In the genomic region with DNA sequence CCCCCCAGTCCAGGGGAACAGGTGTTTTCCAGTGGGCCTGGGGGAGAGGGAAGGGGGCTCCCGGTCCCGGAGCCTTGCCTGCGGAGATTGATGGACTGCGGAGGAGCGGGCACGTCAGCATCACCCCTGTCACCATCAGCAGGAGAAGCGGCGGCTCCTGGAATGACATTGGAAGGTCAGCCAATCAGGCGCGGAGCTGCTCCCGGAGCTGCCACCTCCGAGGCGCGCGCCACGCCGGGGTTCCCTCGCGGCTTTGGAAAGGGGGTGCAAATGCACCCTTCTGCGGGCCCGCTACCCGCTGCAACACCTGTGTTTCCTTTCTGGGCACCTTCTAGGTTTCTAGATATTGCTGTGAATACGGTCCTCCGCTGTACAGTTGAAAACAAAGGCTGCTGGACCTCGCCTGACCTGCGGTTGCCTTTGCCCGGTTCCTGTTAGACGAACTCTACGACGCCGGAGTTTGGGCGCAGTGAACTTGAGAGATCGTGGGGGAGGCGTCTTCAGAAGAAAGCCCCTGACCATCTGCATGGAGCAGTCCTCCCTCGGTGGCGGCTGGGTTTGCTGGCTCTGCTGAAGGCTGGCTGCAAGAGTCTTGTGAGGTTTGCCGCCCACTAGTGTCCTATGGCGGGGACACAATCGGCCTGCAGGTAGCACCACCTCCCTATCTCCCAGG, we compare ENCODE assay signal across 8 cellular contexts. TPM values are rescaled to one million over a fixed set of nuclear protein-coding genes. Genes with fewer than 3 reads are reported as not detected.
DNase-seq lines count a peak whose midpoint lies in the region; ATAC-seq lines count a peak whose summit lies in the region.

No MANE protein-coding gene starts in this region.

- no peaks in the 10 kb centered on the region for H3K4me1 Mint-ChIP-seq in T-helper 2 cell treated with Interferon-gamma antibody and Interleukin-4, amounts not matched to agents 5 μg/mL and 100 μg/mL, for 36 hours (ENCODE audit: low read depth)

- no peak overlapping the region for H3K27ac Mint-ChIP-seq in T-helper 2 cell treated with Interferon-gamma antibody and Interleukin-4, amounts not matched to agents 5 μg/mL and 100 μg/mL, for 36 hours

- DNase-seq in G401 (ENCODE audit: low spot score) = peak; percentile 83
- peak; percentile 90 for DNase-seq in NCI-H345 treated with DMSO at 0.1 percent for 48 hours (lab: John Stamatoyannopoulos, UW; ENCODE audit: unreplicated experiment)
- DNase-seq in epithelial cell of prostate (ENCODE audit: low read depth, low spot score) = peak; percentile 29
- DNase-seq in nucleus accumbens (lab: John Stamatoyannopoulos, UW) = peak in 46 of 56 donors; percentile 10 to 77 (median 40)
- DNase-seq in NCI-H1930 (lab: John Stamatoyannopoulos, UW) = no peak
- DNase-seq in T-helper 2 cell treated with Interferon-gamma antibody and Interleukin-4, amounts not matched to agents 5 μg/mL and 100 μg/mL, for 36 hours (ENCODE audit: low spot score) = no peak

- in situ Hi-C loops in G401 (cut with HindIII; ENCODE audit: low sequenced_read_pairs) = no loop called here

- ATAC-seq in GM19463 (IDR thresholded peaks at IDR 0.05; ENCODE audit: unreplicated experiment) (no peak), HG02678 (IDR thresholded peaks at IDR 0.05; ENCODE audit: unreplicated experiment) (no peak)

- peaks cover 40% of the 10 kb centered on the region for H3K27me3 Mint-ChIP-seq in T-helper 2 cell treated with Interferon-gamma antibody and Interleukin-4, amounts not matched to agents 5 μg/mL and 100 μg/mL, for 36 hours (ENCODE audit: low read depth)

- H3K9me3 Mint-ChIP-seq in T-helper 2 cell treated with Interferon-gamma antibody and Interleukin-4, amounts not matched to agents 5 μg/mL and 100 μg/mL, for 36 hours = no peaks in the 10 kb centered on the region

- no peak overlapping the region for H3K27ac ChIP-seq in epithelial cell of prostate

- no peak overlapping the region for H3K4me3 Mint-ChIP-seq in T-helper 2 cell treated with Interferon-gamma antibody and Interleukin-4, amounts not matched to agents 5 μg/mL and 100 μg/mL, for 36 hours

- no peaks in the 10 kb centered on the region for H3K36me3 Mint-ChIP-seq in T-helper 2 cell treated with Interferon-gamma antibody and Interleukin-4, amounts not matched to agents 5 μg/mL and 100 μg/mL, for 36 hours (ENCODE audit: low read depth)

RNA-seq across cellular contexts. Expression of gene DSCAM, which starts 5.3 kb away (rescaled TPM):
- not detected in 2 replicates for total RNA-seq in G401 (2014; rRNA removed; shearing (Covaris generic))

Comparison
In these comparisons a context has a peak if more than half of its experiments do, and no peak if none do; other contexts are left out.
1. DNase-seq: peak in G401 (single experiment), NCI-H345 treated with DMSO at 0.1 percent for 48 hours (single experiment), epithelial cell of prostate (single experiment) and nucleus accumbens (46 of 56); none in NCI-H1930 (0 of 2) and T-helper 2 cell treated with Interferon-gamma antibody and Interleukin-4, amounts not matched to agents 5 μg/mL and 100 μg/mL, for 36 hours (single experiment).